Comparison of ENCODE assay signal across 16 cellular contexts in genomic region chr9:89534464-89534863, GRCh38. TPM values are rescaled to one million over a fixed set of nuclear protein-coding genes. Genes with fewer than 3 reads are reported as not detected.
DNase-seq lines count a peak whose midpoint lies in the region; ATAC-seq, FAIRE-seq and TF ChIP-seq lines count a peak whose summit lies in the region.
"Had no signal": no experiment of that assay in that cellular context is flagged by ENCODE, and none has a peak within 500 bp of the region (broad histone marks: within the 10 kb centered on the region; RNA-seq: fewer than 3 reads in every experiment).

No MANE protein-coding gene starts in this region.

- no peak for FAIRE-seq in A549 (lab: Jason Lieb, UNC)

- peak overlapping the region; percentile 17; the same call in 1 of the 3 replicates for H3K4me2 ChIP-seq in A549

- TF ChIP-seq RAD21 in A549 (conservative IDR thresholded peaks at IDR 0.05 in 1 of 2, IDR thresholded peaks at IDR 0.05 in 1 of 2): no peak

- TF ChIP-seq POLR2A in A549 (IDR thresholded peaks at IDR 0.05; ENCODE audit: low read length): no peak

- no peaks in the 10 kb centered on the region for H3K27me3 Mint-ChIP-seq in CD8-positive, alpha-beta T cell (ENCODE audit: low read depth)
- no peaks in the 10 kb centered on the region for H3K27me3 Mint-ChIP-seq in naive thymus-derived CD8-positive, alpha-beta T cell
- H3K27me3 Mint-ChIP-seq: B cell had no signal

- H3K9me3 ChIP-seq in A549: no peaks in the 10 kb centered on the region
- no peaks in the 10 kb centered on the region for H3K9me3 ChIP-seq in CD8-positive, alpha-beta T cell (ENCODE audit: low read length)
- H3K9me3 ChIP-seq: colonic mucosa had no signal

- no peak overlapping the region for H3K4me3 ChIP-seq in A549
- H3K4me3 ChIP-seq in CD8-positive, alpha-beta T cell (ENCODE audit: low read depth, low read length): no peak overlapping the region
- H3K4me3 ChIP-seq: colonic mucosa had no signal

- peaks cover 99% of the 10 kb centered on the region for H3K4me1 Mint-ChIP-seq in CD8-positive, alpha-beta T cell (ENCODE audit: low read depth)
- H3K4me1 Mint-ChIP-seq in naive thymus-derived CD8-positive, alpha-beta T cell: peaks cover 70 to 100% (median 98%) of the 10 kb centered on the region in 4 donors

- peak overlapping the region; percentile 55 for H3K4me3 Mint-ChIP-seq in CD8-positive, alpha-beta T cell
- peak overlapping the region; percentile 31 to 89 (median 66) for H3K4me3 Mint-ChIP-seq in naive thymus-derived CD8-positive, alpha-beta T cell
- H3K4me3 Mint-ChIP-seq: B cell, WTC11 had no signal

- 63% methylated on average over 9 of the region's 9 CpGs for WGBS in A549 (ENCODE audit: missing lambda C conversion rate)

- H3K36me3 ChIP-seq in CD8-positive, alpha-beta T cell (ENCODE audit: insufficient read depth, low read length): no peaks in the 10 kb centered on the region
- H3K36me3 ChIP-seq: colonic mucosa had no signal

- TF ChIP-seq EP300 in A549 (IDR thresholded peaks at IDR 0.05): no peak

- TF ChIP-seq CTCF in A549 (IDR thresholded peaks at IDR 0.05): no peak
- TF ChIP-seq CTCF in CD8-positive, alpha-beta T cell (IDR thresholded peaks at IDR 0.05): no peak

- POLR2A ChIA-PET in A549 (lab: Yijun Ruan, JAX): no interaction called here
- POLR2A ChIA-PET in CD8-positive, alpha-beta T cell (lab: Charles Lee): interaction anchor here (0.7 to 6.4 kb wide), 4 partner anchors 10 to 45 kb away, joined by 3 to 38 read pairs (median 3); partner anchors contain the start of gene SEMA4D
- POLR2A ChIA-PET in naive thymus-derived CD8-positive, alpha-beta T cell (lab: Charles Lee): interaction anchor here (0.7 to 3.1 kb wide), 14 partner anchors 9 to 93 kb away, joined by 3 to 27 read pairs (median 4); no protein-coding TSS in a partner anchor

- H3K4me1 ChIP-seq in A549: peaks cover 5% of the 10 kb centered on the region; the same call in 1 of the 3 replicates
- H3K4me1 ChIP-seq in CD8-positive, alpha-beta T cell (ENCODE audit: insufficient read depth, low read length): peaks cover 99% of the 10 kb centered on the region
- H3K4me1 ChIP-seq: colonic mucosa, parathyroid adenoma had no signal

- no peak overlapping the region for H3K27ac ChIP-seq in A549
- no peak overlapping the region for H3K27ac ChIP-seq in CD8-positive, alpha-beta T cell (ENCODE audit: low read depth, low read length)
- H3K27ac ChIP-seq: colonic mucosa, parathyroid adenoma had no signal

- intact Hi-C loops in CD8-positive, alpha-beta T cell (cut with DNase I, micrococcal nuclease): no loop called here

- no peaks in the 10 kb centered on the region for H3K36me3 Mint-ChIP-seq in CD8-positive, alpha-beta T cell
- H3K36me3 Mint-ChIP-seq in activated naive CD4-positive, alpha-beta T cell treated with anti-CD3 and anti-CD28 coated beads, Interleukin-2, amount 50 U/mL, for 72 hours: peaks cover 0 to 12% of the 10 kb centered on the region in 2 donors
- no peaks in the 10 kb centered on the region for H3K36me3 Mint-ChIP-seq in naive thymus-derived CD8-positive, alpha-beta T cell

- no peaks in the 10 kb centered on the region for H3K27me3 ChIP-seq in CD8-positive, alpha-beta T cell (ENCODE audit: insufficient read depth, low read length)
- H3K27me3 ChIP-seq: colonic mucosa had no signal

- no peaks in the 10 kb centered on the region for H3K9me3 Mint-ChIP-seq in CD8-positive, alpha-beta T cell
- peaks cover 0 to 4% of the 10 kb centered on the region in 2 donors for H3K9me3 Mint-ChIP-seq in activated naive CD4-positive, alpha-beta T cell treated with anti-CD3 and anti-CD28 coated beads, Interleukin-2, amount 50 U/mL, for 72 hours
- peaks cover 0 to 3% (median 0%) of the 10 kb centered on the region in 9 donors for H3K9me3 Mint-ChIP-seq in naive thymus-derived CD8-positive, alpha-beta T cell

- H3K27ac Mint-ChIP-seq in CD8-positive, alpha-beta T cell: peak overlapping the region; percentile 94
- H3K27ac Mint-ChIP-seq in activated naive CD4-positive, alpha-beta T cell treated with anti-CD3 and anti-CD28 coated beads, Interleukin-2, amount 50 U/mL, for 72 hours: peak overlapping the region; percentile 65 to 69
- H3K27ac Mint-ChIP-seq in naive thymus-derived CD8-positive, alpha-beta T cell: peak overlapping the region; percentile 83 to 97 (median 94)
- H3K27ac Mint-ChIP-seq: WTC11 had no signal

- ATAC-seq in A549: no peak
- no peak for ATAC-seq in CD8-positive, alpha-beta T cell
- ATAC-seq in activated naive CD4-positive, alpha-beta T cell treated with anti-CD3 and anti-CD28 coated beads, Interleukin-2, amount 50 U/mL, for 72 hours: no peak
- ATAC-seq in naive thymus-derived CD8-positive, alpha-beta T cell: no peak
- ATAC-seq: WTC11 had no signal

- no peak for DNase-seq in A549 (ENCODE audit: low read depth in 1 of 2, low spot score in 1 of 2)
- no peak for DNase-seq in CD8-positive, alpha-beta T cell
- no peak for DNase-seq in activated naive CD4-positive, alpha-beta T cell treated with anti-CD3 and anti-CD28 coated beads, Interleukin-2, amount 50 U/mL, for 72 hours (ENCODE audit: low spot score in 2 of 2)
- no peak for DNase-seq in naive thymus-derived CD8-positive, alpha-beta T cell
- DNase-seq in GOT3 (lab: John Stamatoyannopoulos, UW): no peak
- no peak for DNase-seq in T-helper 9 cell
- DNase-seq in COR-L47 (lab: John Stamatoyannopoulos, UW): no peak
- DNase-seq: colonic mucosa, DMS79, KG1, midbrain, NCI-H1105 treated with DMSO at 0.1 percent for 48 hours, NCI-H2171 treated with DMSO at 0.1 percent for 48 hours had no signal

- CTCF ChIA-PET in A549 (lab: Yijun Ruan, JAX): interaction anchor here (0.5 to 1.0 kb wide), 2 partner anchors 9 to 1186 kb away, joined by 3 read pairs; no protein-coding TSS in a partner anchor
- CTCF ChIA-PET in CD8-positive, alpha-beta T cell (lab: Charles Lee): interaction anchor here (0.8 to 8.2 kb wide), 8 partner anchors 9 to 106 kb away, joined by 3 to 61 read pairs (median 6); no protein-coding TSS in a partner anchor

TF ChIP-seq in A549, 52 proteins besides CTCF, POLR2A, EP300 and RAD21:
- no peak for TF ChIP-seq HMGXB4 (CRISPR knock-in tag; IDR thresholded peaks at IDR 0.05; ENCODE audit: borderline replicate concordance)
- TF ChIP-seq SREBF2 (IDR thresholded peaks at IDR 0.05): no peak
- no peak for TF ChIP-seq MYC (IDR thresholded peaks at IDR 0.05; ENCODE audit: borderline replicate concordance, low read length)
- no peak for TF ChIP-seq TP53 (CRISPR knock-in tag; IDR thresholded peaks at IDR 0.05)
- TF ChIP-seq MAFK (IDR thresholded peaks at IDR 0.05; ENCODE audit: partially characterized antibody): no peak
- TF ChIP-seq BHLHE40 (IDR thresholded peaks at IDR 0.05; ENCODE audit: low read depth, low read length): no peak
- no peak for TF ChIP-seq JUN (IDR thresholded peaks at IDR 0.05)
- TF ChIP-seq PHF8 (IDR thresholded peaks at IDR 0.05; ENCODE audit: borderline replicate concordance, low read depth): no peak
- no peak for TF ChIP-seq SMC3 (IDR thresholded peaks at IDR 0.05)
- no peak for TF ChIP-seq EHMT2 (IDR thresholded peaks at IDR 0.05; ENCODE audit: low read depth)
- TF ChIP-seq MAZ (IDR thresholded peaks at IDR 0.05; ENCODE audit: borderline replicate concordance, low read depth, low read length): no peak
- no peak for TF ChIP-seq FOXS1 (CRISPR knock-in tag; IDR thresholded peaks at IDR 0.05)
- no peak for TF ChIP-seq NFE2L2 (conservative IDR thresholded peaks at IDR 0.05; ENCODE audit: low read length)
- TF ChIP-seq PBX3 (IDR thresholded peaks at IDR 0.05): no peak
- TF ChIP-seq ESRRA (IDR thresholded peaks at IDR 0.05; ENCODE audit: borderline replicate concordance, low read length): no peak
- no peak for TF ChIP-seq ZC3H11A (IDR thresholded peaks at IDR 0.05)

RNA-seq across cellular contexts. Expression of gene SEMA4D, which starts 36.6 kb away (rescaled TPM):
- polyA plus RNA-seq in A549 (2011; rRNA removed) (5.3 and 6.1 TPM in 2 replicates), A549 (2017; fragmentation: RNase III; extraction: RNeasy Plus Mini Kit Qiagen cat#74134 plus additional on column Dnase treatment) (4.5 to 7.2 TPM (median 5.8 TPM) in 3 replicates)
- 5.6 and 7.2 TPM in 2 replicates for polyA plus RNA-seq in A549 (2012; cell fraction: cytosol; rRNA removed)
- polyA plus RNA-seq in A549 (2012; cell fraction: nucleus; rRNA removed): 26.1 and 26.9 TPM in 2 replicates
- 6.7 and 9.8 TPM in 2 replicates for polyA minus RNA-seq in A549 (2011; rRNA and poly(A)+ RNA removed)
- total RNA-seq in CD8-positive, alpha-beta T cell: 100 to 1,000 TPM; 286 to 305 TPM
- 100 to 1,000 TPM; 211 to 278 TPM for total RNA-seq in activated naive CD4-positive, alpha-beta T cell treated with anti-CD3 and anti-CD28 coated beads, Interleukin-2, amount 50 U/mL, for 72 hours
- 100 to 1,000 TPM; 565 to 573 TPM for total RNA-seq in naive thymus-derived CD8-positive, alpha-beta T cell
- polyA plus RNA-seq in naive thymus-derived CD8-positive, alpha-beta T cell: 100 to 1,000 TPM; 154 to 359 (median 176) TPM
